ENCODE assay signal across 1 cellular context in genomic region chr7:44797329-44798258, GRCh38.
TF ChIP-seq lines count a peak whose summit lies in the region.

No MANE protein-coding gene starts in this region.

TF ChIP-seq in HepG2, 621 proteins besides CTCF, POLR2A, EP300 and RAD21 (continued from another document and continues in another):
- peak; percentile 74 for TF ChIP-seq KDM2A (CRISPR knock-in tag; IDR thresholded peaks at IDR 0.05; ENCODE audit: borderline replicate concordance, low read depth)
- no peak for TF ChIP-seq MED13 (CRISPR knock-in tag; IDR thresholded peaks at IDR 0.05)
- TF ChIP-seq, protein P1, sequence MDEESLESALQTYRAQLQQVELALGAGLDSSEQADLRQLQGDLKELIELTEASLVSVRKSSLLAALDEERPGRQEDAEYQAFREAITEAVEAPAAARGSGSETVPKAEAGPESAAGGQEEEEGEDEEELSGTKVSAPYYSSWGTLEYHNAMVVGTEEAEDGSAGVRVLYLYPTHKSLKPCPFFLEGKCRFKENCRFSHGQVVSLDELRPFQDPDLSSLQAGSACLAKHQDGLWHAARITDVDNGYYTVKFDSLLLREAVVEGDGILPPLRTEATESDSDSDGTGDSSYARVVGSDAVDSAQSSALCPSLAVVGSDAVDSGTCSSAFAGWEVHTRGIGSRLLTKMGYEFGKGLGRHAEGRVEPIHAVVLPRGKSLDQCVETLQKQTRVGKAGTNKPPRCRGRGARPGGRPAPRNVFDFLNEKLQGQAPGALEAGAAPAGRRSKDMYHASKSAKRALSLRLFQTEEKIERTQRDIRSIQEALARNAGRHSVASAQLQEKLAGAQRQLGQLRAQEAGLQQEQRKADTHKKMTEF (CRISPR knock-in tag; IDR thresholded peaks at IDR 0.05), result no peak
- TF ChIP-seq ZNF788 (CRISPR knock-in tag; IDR thresholded peaks at IDR 0.05; ENCODE audit: borderline replicate concordance), result no peak
- TF ChIP-seq ATF4 (CRISPR knock-in tag; IDR thresholded peaks at IDR 0.05), result no peak
- no peak for TF ChIP-seq CHD4 (IDR thresholded peaks at IDR 0.05; ENCODE audit: borderline replicate concordance, low read length)
- peak; percentile 41; the same call in 1 of the 2 replicates for TF ChIP-seq GATAD1 (CRISPR knock-in tag; IDR thresholded peaks at IDR 0.05)
- peak in 1 of 2 experiments; percentile 42; a peak in 1 of 4 replicates for TF ChIP-seq KLF16 (CRISPR knock-in tag; IDR thresholded peaks at IDR 0.05)
- TF ChIP-seq DR1 (CRISPR knock-in tag; IDR thresholded peaks at IDR 0.05), result no peak
- TF ChIP-seq ATF1 (CRISPR knock-in tag; IDR thresholded peaks at IDR 0.05), result no peak
- TF ChIP-seq ZBTB4 (CRISPR knock-in tag; IDR thresholded peaks at IDR 0.05; ENCODE audit: borderline replicate concordance), result no peak
- no peak; the same call in 1 of the 2 replicates for TF ChIP-seq SMYD3 (CRISPR knock-in tag; IDR thresholded peaks at IDR 0.05)
- no peak for TF ChIP-seq ZNF660 (CRISPR knock-in tag; IDR thresholded peaks at IDR 0.05; ENCODE audit: borderline replicate concordance, low read depth)
- no peak for TF ChIP-seq ZNF646 (CRISPR knock-in tag; IDR thresholded peaks at IDR 0.05)
- TF ChIP-seq PAXIP1 (CRISPR knock-in tag; conservative IDR thresholded peaks at IDR 0.05), result no peak
- TF ChIP-seq RARG (CRISPR knock-in tag; IDR thresholded peaks at IDR 0.05; ENCODE audit: low read depth), result no peak
- TF ChIP-seq ELF3 (CRISPR knock-in tag; IDR thresholded peaks at IDR 0.05), result peak; percentile 57
- TF ChIP-seq ZNF17 (CRISPR knock-in tag; IDR thresholded peaks at IDR 0.05), result no peak
- TF ChIP-seq ZMYM4 (CRISPR knock-in tag; IDR thresholded peaks at IDR 0.05), result no peak
- no peak for TF ChIP-seq YEATS4 (CRISPR knock-in tag; IDR thresholded peaks at IDR 0.05; ENCODE audit: borderline replicate concordance)
- no peak for TF ChIP-seq ZNF629 (CRISPR knock-in tag; conservative IDR thresholded peaks at IDR 0.05)
- TF ChIP-seq CREB3 (CRISPR knock-in tag; IDR thresholded peaks at IDR 0.05), result no peak
- no peak; the same call in 1 of the 2 replicates for TF ChIP-seq ZNF691 (CRISPR knock-in tag; IDR thresholded peaks at IDR 0.05; ENCODE audit: borderline replicate concordance, low read depth)
- no peak for TF ChIP-seq HOXA7 (CRISPR knock-in tag; IDR thresholded peaks at IDR 0.05)
- TF ChIP-seq ZNF382 (CRISPR knock-in tag; IDR thresholded peaks at IDR 0.05; ENCODE audit: borderline replicate concordance), result no peak
- TF ChIP-seq ZNF614 (CRISPR knock-in tag; IDR thresholded peaks at IDR 0.05; ENCODE audit: borderline replicate concordance), result 0 out of 2 replicates have a peak, but pooled peaks have one; percentile 41
- no peak for TF ChIP-seq AKNA (CRISPR knock-in tag; IDR thresholded peaks at IDR 0.05; ENCODE audit: borderline replicate concordance)
- TF ChIP-seq KMT2B (CRISPR knock-in tag; IDR thresholded peaks at IDR 0.05), result no peak
